ENCODE assay signal across 23 cellular contexts in genomic region chr2:74873678-74874640, GRCh38. TPM values are rescaled to one million over a fixed set of nuclear protein-coding genes. Genes with fewer than 3 reads are reported as not detected.
A peak's percentile ranks its signal among the peaks of the same experiment; 100 is the strongest.
DNase-seq lines count a peak whose midpoint lies in the region; ATAC-seq and TF ChIP-seq lines count a peak whose summit lies in the region.
"Had no signal": no experiment of that assay in that cellular context is flagged by ENCODE, and none has a peak within 500 bp of the region (broad histone marks: within the 10 kb centered on the region; RNA-seq: fewer than 3 reads in every experiment).

No MANE protein-coding gene starts in this region.

- H3K36me3 Mint-ChIP-seq in T-helper 2 cell treated with Interferon-gamma antibody and Interleukin-4, amounts not matched to agents 5 μg/mL and 100 μg/mL, for 36 hours (ENCODE audit: low read depth): peaks cover 50% of the 10 kb centered on the region
- H3K36me3 Mint-ChIP-seq in WTC11: peaks cover 79% of the 10 kb centered on the region
- H3K36me3 Mint-ChIP-seq in activated CD4-positive, alpha-beta memory T cell treated with anti-CD3 and anti-CD28 coated beads for 36 hours: peaks cover 45% of the 10 kb centered on the region
- H3K36me3 Mint-ChIP-seq in glutamatergic neuron (ENCODE audit: unreplicated experiment): peaks cover 4% of the 10 kb centered on the region

- H3K27ac Mint-ChIP-seq in T-helper 2 cell treated with Interferon-gamma antibody and Interleukin-4, amounts not matched to agents 5 μg/mL and 100 μg/mL, for 36 hours: peak overlapping the region; percentile 37
- H3K27ac Mint-ChIP-seq in WTC11: peak overlapping the region; percentile 71
- no peak overlapping the region for H3K27ac Mint-ChIP-seq in activated CD4-positive, alpha-beta memory T cell treated with anti-CD3 and anti-CD28 coated beads for 36 hours
- no peak overlapping the region for H3K27ac Mint-ChIP-seq in glutamatergic neuron (ENCODE audit: unreplicated experiment)
- H3K27ac Mint-ChIP-seq: activated naive CD4-positive, alpha-beta T cell treated with anti-CD3 and anti-CD28 coated beads, Interleukin-2, amount 50 U/mL, for 24 hours had no signal

- H3K4me3 ChIP-seq in testis: no peak overlapping the region
- H3K4me3 ChIP-seq: pancreas, SJCRH30 had no signal

- no peaks in the 10 kb centered on the region for H3K36me3 ChIP-seq in testis (ENCODE audit: low read depth, missing control alignments)
- H3K36me3 ChIP-seq: pancreas had no signal

- DNase-seq in T-helper 2 cell treated with Interferon-gamma antibody and Interleukin-4, amounts not matched to agents 5 μg/mL and 100 μg/mL, for 36 hours (ENCODE audit: low spot score): no peak
- DNase-seq in T-helper 2 cell (no peak), WTC11 (ENCODE audit: low spot score) (no peak), mesenteric fat pad (ENCODE audit: low spot score) (peak; percentile 87), testis (no peak), glutamatergic neuron (no peak), anterior cingulate cortex (lab: John Stamatoyannopoulos, UW) (no peak)
- no peak for DNase-seq in activated CD4-positive, alpha-beta memory T cell treated with anti-CD3 and anti-CD28 coated beads for 36 hours
- DNase-seq: activated CD8-positive, alpha-beta memory T cell treated with anti-CD3 and anti-CD28 coated beads, Interleukin-2, amount 50 U/mL, for 4 hours; C1 segment of cervical spinal cord; DMS153; effector memory CD4-positive, alpha-beta T cell; islet precursor cell; NCI-H1105; NCI-H2107; NCI-H526; pancreas; SJCRH30; stimulated activated CD4-positive, alpha-beta T cell treated with anti-CD3 and anti-CD28 coated beads, Interleukin-4, amount 100 ng/mL, for 1 hour had no signal

- H3K27me3 Mint-ChIP-seq in T-helper 2 cell treated with Interferon-gamma antibody and Interleukin-4, amounts not matched to agents 5 μg/mL and 100 μg/mL, for 36 hours (ENCODE audit: low read depth): no peaks in the 10 kb centered on the region
- no peaks in the 10 kb centered on the region for H3K27me3 Mint-ChIP-seq in WTC11 (ENCODE audit: low read depth)
- H3K27me3 Mint-ChIP-seq in activated CD4-positive, alpha-beta memory T cell treated with anti-CD3 and anti-CD28 coated beads for 36 hours: no peaks in the 10 kb centered on the region
- H3K27me3 Mint-ChIP-seq in glutamatergic neuron (ENCODE audit: unreplicated experiment): no peaks in the 10 kb centered on the region
- H3K27me3 Mint-ChIP-seq: activated naive CD4-positive, alpha-beta T cell treated with anti-CD3 and anti-CD28 coated beads, Interleukin-2, amount 50 U/mL, for 24 hours; central memory CD8-positive, alpha-beta T cell had no signal

- CTCF ChIA-PET in WTC11 (lab: Charles Lee): interaction anchor here (0.6 to 3.7 kb wide), 4 partner anchors 35 to 183 kb away, joined by 3 to 35 read pairs (median 18); no protein-coding TSS in a partner anchor
- CTCF ChIA-PET in activated CD4-positive, alpha-beta memory T cell treated with anti-CD3 and anti-CD28 coated beads for 36 hours (lab: Charles Lee): interaction anchor here (1.6 to 6.8 kb wide), 5 partner anchors 38 to 186 kb away, joined by 4 to 114 read pairs (median 18); no protein-coding TSS in a partner anchor

- 85 to 86% methylated on average over 26 of the region's 26 CpGs for WGBS in testis, 2 donors

- intact Hi-C loops in testis (cut with DNase I; ENCODE audit: low total_unique reads): no loop called here
- intact Hi-C loops in activated CD4-positive, alpha-beta memory T cell treated with anti-CD3 and anti-CD28 coated beads for 36 hours (cut with micrococcal nuclease): no loop called here

- POLR2A ChIA-PET in WTC11 (lab: Charles Lee): no interaction called here
- POLR2A ChIA-PET in activated CD4-positive, alpha-beta memory T cell treated with anti-CD3 and anti-CD28 coated beads for 36 hours (lab: Charles Lee): no interaction called here

- no peak for TF ChIP-seq POLR2A in testis (IDR thresholded peaks at IDR 0.05)

- peak overlapping the region; percentile 75 to 84 for H3K27ac ChIP-seq in testis
- H3K27ac ChIP-seq: 22Rv1, pancreas, SJCRH30 had no signal

- no peaks in the 10 kb centered on the region for H3K27me3 ChIP-seq in testis
- H3K27me3 ChIP-seq: pancreas, SJCRH30 had no signal

- peaks cover 4% of the 10 kb centered on the region for H3K4me1 Mint-ChIP-seq in T-helper 2 cell treated with Interferon-gamma antibody and Interleukin-4, amounts not matched to agents 5 μg/mL and 100 μg/mL, for 36 hours (ENCODE audit: low read depth)
- H3K4me1 Mint-ChIP-seq in WTC11: peaks cover 9% of the 10 kb centered on the region
- no peaks in the 10 kb centered on the region for H3K4me1 Mint-ChIP-seq in activated CD4-positive, alpha-beta memory T cell treated with anti-CD3 and anti-CD28 coated beads for 36 hours (ENCODE audit: low read depth)
- H3K4me1 Mint-ChIP-seq in glutamatergic neuron (ENCODE audit: low read depth, unreplicated experiment): peaks cover 10% of the 10 kb centered on the region
- H3K4me1 Mint-ChIP-seq: central memory CD8-positive, alpha-beta T cell had no signal

- peaks cover 63% of the 10 kb centered on the region for H3K4me1 ChIP-seq in testis
- H3K4me1 ChIP-seq: pancreas, SJCRH30 had no signal

- H3K9me3 Mint-ChIP-seq in T-helper 2 cell treated with Interferon-gamma antibody and Interleukin-4, amounts not matched to agents 5 μg/mL and 100 μg/mL, for 36 hours: no peaks in the 10 kb centered on the region
- H3K9me3 Mint-ChIP-seq in WTC11: no peaks in the 10 kb centered on the region
- H3K9me3 Mint-ChIP-seq in activated CD4-positive, alpha-beta memory T cell treated with anti-CD3 and anti-CD28 coated beads for 36 hours: no peaks in the 10 kb centered on the region
- H3K9me3 Mint-ChIP-seq in glutamatergic neuron (ENCODE audit: unreplicated experiment): no peaks in the 10 kb centered on the region
- H3K9me3 Mint-ChIP-seq: activated naive CD4-positive, alpha-beta T cell treated with anti-CD3 and anti-CD28 coated beads, Interleukin-2, amount 50 U/mL, for 24 hours; central memory CD8-positive, alpha-beta T cell had no signal

- no peak for ATAC-seq in WTC11
- ATAC-seq: activated CD4-positive, CD25-positive, alpha-beta regulatory T cell treated with anti-CD3 and anti-CD28 coated beads, Interleukin-2, amount 50 U/mL, for 24 hours had no signal

- no peak overlapping the region for H3K4me3 Mint-ChIP-seq in T-helper 2 cell treated with Interferon-gamma antibody and Interleukin-4, amounts not matched to agents 5 μg/mL and 100 μg/mL, for 36 hours
- H3K4me3 Mint-ChIP-seq in WTC11: no peak overlapping the region
- no peak overlapping the region for H3K4me3 Mint-ChIP-seq in activated CD4-positive, alpha-beta memory T cell treated with anti-CD3 and anti-CD28 coated beads for 36 hours
- no peak overlapping the region for H3K4me3 Mint-ChIP-seq in glutamatergic neuron (ENCODE audit: unreplicated experiment)
- H3K4me3 Mint-ChIP-seq: activated naive CD4-positive, alpha-beta T cell treated with anti-CD3 and anti-CD28 coated beads, Interleukin-2, amount 50 U/mL, for 24 hours; central memory CD8-positive, alpha-beta T cell had no signal

- H3K9me3 ChIP-seq in testis: no peaks in the 10 kb centered on the region
- H3K9me3 ChIP-seq: pancreas had no signal

- no peak for TF ChIP-seq CTCF in WTC11 (IDR thresholded peaks at IDR 0.05)
- no peak for TF ChIP-seq CTCF in testis (IDR thresholded peaks at IDR 0.05)
- TF ChIP-seq CTCF in glutamatergic neuron (IDR thresholded peaks at IDR 0.05; ENCODE audit: partially characterized antibody, unreplicated experiment): no peak

TF ChIP-seq in WTC11, 78 proteins besides CTCF, POLR2A, EP300 and RAD21 (continues in another document):
- TF ChIP-seq SMAD4 (CRISPR knock-in tag; IDR thresholded peaks at IDR 0.05) (no peak), ARID4B (CRISPR knock-in tag; IDR thresholded peaks at IDR 0.05; ENCODE audit: borderline replicate concordance) (no peak), NFE2L1 (CRISPR knock-in tag; IDR thresholded peaks at IDR 0.05) (no peak), FOXK1 (CRISPR knock-in tag; IDR thresholded peaks at IDR 0.05) (no peak)

RNA-seq across cellular contexts. Expression of gene HK2, which starts 40.0 kb away (rescaled TPM):
- 61.6 to 74.5 TPM (median 73.9 TPM) in 3 replicates for total RNA-seq in WTC11 (2021)
- 46.2 TPM for total RNA-seq in mesenteric fat pad
- total RNA-seq in testis: 100 to 1,000 TPM; 142 to 164 TPM
- polyA plus RNA-seq in testis (ENCODE audit: insufficient read depth, low read depth, low replicate concordance): 83.5 TPM
- 10 to 100 TPM; 53.5 to 53.7 TPM for total RNA-seq in activated CD4-positive, alpha-beta memory T cell treated with anti-CD3 and anti-CD28 coated beads for 36 hours
- 8.1 TPM for total RNA-seq in glutamatergic neuron (ENCODE audit: unreplicated experiment)

Comparison
In these comparisons a context has a peak if more than half of its experiments do, and no peak if none do; other contexts are left out.
1. H3K27ac Mint-ChIP-seq: peak in T-helper 2 cell treated with Interferon-gamma antibody and Interleukin-4, amounts not matched to agents 5 μg/mL and 100 μg/mL, for 36 hours (single experiment) and WTC11 (single experiment); none in activated CD4-positive, alpha-beta memory T cell treated with anti-CD3 and anti-CD28 coated beads for 36 hours (single experiment) and glutamatergic neuron (single experiment).